In the genomic region with DNA sequence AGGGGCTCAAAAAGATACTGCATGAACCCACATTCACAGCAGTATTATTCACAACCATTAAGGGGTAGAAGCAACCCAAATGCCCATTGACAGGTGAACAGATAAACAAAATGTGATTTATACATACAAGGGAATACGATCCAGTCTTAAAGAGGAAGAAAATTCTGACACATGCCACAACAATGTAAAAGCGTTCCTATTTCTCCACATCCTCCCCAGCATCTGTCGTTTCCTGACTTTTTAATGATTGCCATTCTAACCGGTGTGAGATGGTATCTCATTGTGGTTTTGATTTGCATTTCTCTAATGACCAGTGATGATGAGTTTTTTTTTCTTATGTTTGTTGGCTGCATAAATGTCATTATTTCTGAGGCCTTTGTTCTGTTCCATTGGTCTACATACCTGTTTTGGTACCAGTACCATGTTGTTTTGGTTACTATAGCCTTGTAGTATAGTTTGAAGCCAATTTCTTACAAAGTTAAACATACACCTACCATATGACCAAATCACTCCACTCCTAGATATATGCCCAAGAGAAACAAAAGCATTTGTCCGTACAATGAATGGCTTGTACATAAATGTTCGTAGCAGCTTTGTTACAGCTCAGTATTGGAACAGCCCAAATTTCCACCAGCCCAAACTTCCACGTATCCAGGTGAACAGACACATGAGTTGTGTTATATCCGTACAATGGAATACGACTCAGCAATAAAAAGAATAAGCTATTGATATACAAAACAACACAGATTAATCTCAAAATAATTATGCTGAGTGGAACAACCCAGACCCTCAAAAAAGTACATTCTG, we compare ENCODE assay signal across 1 cellular context.
TF ChIP-seq lines count a peak whose summit lies in the region.

No MANE protein-coding gene starts in this region.

TF ChIP-seq in K562, 482 proteins besides CTCF, POLR2A, EP300 and RAD21 (continued from another document):
- TF ChIP-seq, protein P1, sequence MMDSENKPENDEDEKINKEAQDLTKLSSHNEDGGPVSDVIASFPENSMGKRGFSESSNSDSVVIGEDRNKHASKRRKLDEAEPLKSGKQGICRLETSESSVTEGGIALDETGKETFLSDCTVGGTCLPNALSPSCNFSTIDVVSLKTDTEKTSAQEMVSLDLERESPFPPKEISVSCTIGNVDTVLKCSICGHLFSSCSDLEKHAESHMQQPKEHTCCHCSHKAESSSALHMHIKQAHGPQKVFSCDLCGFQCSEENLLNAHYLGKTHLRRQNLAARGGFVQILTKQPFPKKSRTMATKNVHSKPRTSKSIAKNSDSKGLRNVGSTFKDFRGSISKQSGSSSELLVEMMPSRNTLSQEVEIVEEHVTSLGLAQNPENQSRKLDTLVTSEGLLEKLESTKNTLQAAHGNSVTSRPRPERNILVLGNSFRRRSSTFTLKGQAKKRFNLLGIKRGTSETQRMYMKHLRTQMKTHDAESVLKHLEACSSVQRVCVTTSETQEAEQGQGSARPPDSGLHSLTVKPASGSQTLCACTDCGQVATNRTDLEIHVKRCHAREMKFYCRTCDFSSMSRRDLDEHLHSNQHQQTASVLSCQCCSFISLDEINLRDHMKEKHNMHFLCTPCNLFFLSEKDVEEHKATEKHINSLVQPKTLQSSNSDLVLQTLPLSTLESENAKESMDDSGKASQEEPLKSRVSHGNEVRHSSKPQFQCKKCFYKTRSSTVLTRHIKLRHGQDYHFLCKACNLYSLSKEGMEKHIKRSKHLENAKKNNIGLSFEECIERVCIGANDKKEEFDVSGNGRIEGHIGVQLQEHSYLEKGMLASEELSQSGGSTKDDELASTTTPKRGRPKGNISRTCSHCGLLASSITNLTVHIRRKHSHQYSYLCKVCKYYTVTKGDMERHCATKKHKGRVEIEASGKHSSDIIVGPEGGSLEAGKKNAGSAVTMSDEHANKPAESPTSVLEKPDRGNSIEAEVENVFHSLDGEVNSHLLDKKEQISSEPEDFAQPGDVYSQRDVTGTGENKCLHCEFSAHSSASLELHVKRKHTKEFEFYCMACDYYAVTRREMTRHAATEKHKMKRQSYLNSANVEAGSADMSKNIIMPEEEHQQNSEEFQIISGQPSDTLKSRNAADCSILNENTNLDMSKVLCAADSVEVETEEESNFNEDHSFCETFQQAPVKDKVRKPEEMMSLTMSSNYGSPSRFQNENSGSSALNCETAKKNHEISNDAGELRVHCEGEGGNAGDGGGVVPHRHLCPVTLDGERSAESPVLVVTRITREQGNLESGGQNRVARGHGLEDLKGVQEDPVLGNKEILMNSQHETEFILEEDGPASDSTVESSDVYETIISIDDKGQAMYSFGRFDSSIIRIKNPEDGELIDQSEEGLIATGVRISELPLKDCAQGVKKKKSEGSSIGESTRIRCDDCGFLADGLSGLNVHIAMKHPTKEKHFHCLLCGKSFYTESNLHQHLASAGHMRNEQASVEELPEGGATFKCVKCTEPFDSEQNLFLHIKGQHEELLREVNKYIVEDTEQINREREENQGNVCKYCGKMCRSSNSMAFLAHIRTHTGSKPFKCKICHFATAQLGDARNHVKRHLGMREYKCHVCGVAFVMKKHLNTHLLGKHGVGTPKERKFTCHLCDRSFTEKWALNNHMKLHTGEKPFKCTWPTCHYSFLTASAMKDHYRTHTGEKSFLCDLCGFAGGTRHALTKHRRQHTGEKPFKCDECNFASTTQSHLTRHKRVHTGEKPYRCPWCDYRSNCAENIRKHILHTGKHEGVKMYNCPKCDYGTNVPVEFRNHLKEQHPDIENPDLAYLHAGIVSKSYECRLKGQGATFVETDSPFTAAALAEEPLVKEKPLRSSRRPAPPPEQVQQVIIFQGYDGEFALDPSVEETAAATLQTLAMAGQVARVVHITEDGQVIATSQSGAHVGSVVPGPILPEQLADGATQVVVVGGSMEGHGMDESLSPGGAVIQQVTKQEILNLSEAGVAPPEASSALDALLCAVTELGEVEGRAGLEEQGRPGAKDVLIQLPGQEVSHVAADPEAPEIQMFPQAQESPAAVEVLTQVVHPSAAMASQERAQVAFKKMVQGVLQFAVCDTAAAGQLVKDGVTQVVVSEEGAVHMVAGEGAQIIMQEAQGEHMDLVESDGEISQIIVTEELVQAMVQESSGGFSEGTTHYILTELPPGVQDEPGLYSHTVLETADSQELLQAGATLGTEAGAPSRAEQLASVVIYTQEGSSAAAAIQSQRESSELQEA (IDR thresholded peaks at IDR 0.05; ENCODE audit: low read depth): no peak
- TF ChIP-seq HDGF (IDR thresholded peaks at IDR 0.05) (no peak), SP1 (CRISPR knock-in tag; IDR thresholded peaks at IDR 0.05) (0 out of 2 replicates have a peak, but pooled peaks have one; percentile 27), SREBF1 (IDR thresholded peaks at IDR 0.05; ENCODE audit: borderline replicate concordance, low read depth, low read length) (no peak), ASH1L (IDR thresholded peaks at IDR 0.05; ENCODE audit: borderline replicate concordance, low read depth, partially characterized antibody) (no peak)
